In genomic region chr5:38809388-38810359, GRCh38 we compare ENCODE assay signal across 8 cellular contexts. TPM values are rescaled to one million over a fixed set of nuclear protein-coding genes. Genes with fewer than 3 reads are reported as not detected.
A peak's percentile ranks its signal among the peaks of the same experiment; 100 is the strongest.
DNase-seq lines count a peak whose midpoint lies in the region; ATAC-seq and TF ChIP-seq lines count a peak whose summit lies in the region.

No MANE protein-coding gene starts in this region.

- no peak overlapping the region for H3K4me3 Mint-ChIP-seq in activated CD4-positive, alpha-beta T cell treated with anti-CD3 and anti-CD28 coated beads, Interleukin-2, amount 10 ng/mL, durations not matched to agents 24 days and 14 days
- no peak overlapping the region for H3K4me3 Mint-ChIP-seq in endothelial cell (ENCODE audit: unreplicated experiment)
- no peak overlapping the region for H3K4me3 Mint-ChIP-seq in mesothelial cell of epicardium
- no peak overlapping the region for H3K4me3 Mint-ChIP-seq in stimulated activated effector memory CD8-positive, alpha-beta T cell treated with anti-CD3 and anti-CD28 coated beads, Interleukin-12 subunit alpha, Interleukin-12 subunit beta, amount 100 ng/mL, for 72 hours

- DNase-seq in GDM1 (lab: John Stamatoyannopoulos, UW) (peak; percentile 29), NCI-H446 treated with DMSO at 0.1 percent for 48 hours (lab: John Stamatoyannopoulos, UW) (peak; percentile 62), endothelial cell (ENCODE audit: low spot score) (peak; percentile 84), mesothelial cell of epicardium (ENCODE audit: low spot score in 2 of 2, unreplicated experiment in 2 of 2) (peak; percentile 75 to 86)
- DNase-seq in activated CD4-positive, alpha-beta T cell treated with anti-CD3 and anti-CD28 coated beads, Interleukin-2, amount 10 ng/mL, durations not matched to agents 24 days and 14 days: peak; percentile 86
- peak; percentile 30 to 70 for DNase-seq in stimulated activated effector memory CD8-positive, alpha-beta T cell treated with anti-CD3 and anti-CD28 coated beads, Interleukin-12 subunit alpha, Interleukin-12 subunit beta, amount 100 ng/mL, for 72 hours (ENCODE audit: low spot score in 2 of 2)

- intact Hi-C loops in activated CD4-positive, alpha-beta T cell treated with anti-CD3 and anti-CD28 coated beads, Interleukin-2, amount 10 ng/mL, durations not matched to agents 24 days and 14 days (cut with micrococcal nuclease): loop anchor here (1.0 to 5.0 kb wide), 4 partner anchors 252 to 427 kb away; partner anchors contain the start of gene LIFR

- H3K9me3 Mint-ChIP-seq in activated CD4-positive, alpha-beta T cell treated with anti-CD3 and anti-CD28 coated beads, Interleukin-2, amount 10 ng/mL, durations not matched to agents 24 days and 14 days: no peaks in the 10 kb centered on the region
- H3K9me3 Mint-ChIP-seq in endothelial cell (ENCODE audit: unreplicated experiment): no peaks in the 10 kb centered on the region
- no peaks in the 10 kb centered on the region for H3K9me3 Mint-ChIP-seq in mesothelial cell of epicardium
- H3K9me3 Mint-ChIP-seq in stimulated activated effector memory CD8-positive, alpha-beta T cell treated with anti-CD3 and anti-CD28 coated beads, Interleukin-12 subunit alpha, Interleukin-12 subunit beta, amount 100 ng/mL, for 72 hours: no peaks in the 10 kb centered on the region

- H3K27ac Mint-ChIP-seq in activated CD4-positive, alpha-beta T cell treated with anti-CD3 and anti-CD28 coated beads, Interleukin-2, amount 10 ng/mL, durations not matched to agents 24 days and 14 days: no peak overlapping the region
- H3K27ac Mint-ChIP-seq in endothelial cell (ENCODE audit: unreplicated experiment) (no peak overlapping the region), mesothelial cell of epicardium (peak overlapping the region; percentile 55)
- H3K27ac Mint-ChIP-seq in stimulated activated effector memory CD8-positive, alpha-beta T cell treated with anti-CD3 and anti-CD28 coated beads, Interleukin-12 subunit alpha, Interleukin-12 subunit beta, amount 100 ng/mL, for 72 hours: no peak overlapping the region

- H3K27me3 Mint-ChIP-seq in activated CD4-positive, alpha-beta T cell treated with anti-CD3 and anti-CD28 coated beads, Interleukin-2, amount 10 ng/mL, durations not matched to agents 24 days and 14 days: peaks cover 12% of the 10 kb centered on the region
- H3K27me3 Mint-ChIP-seq in endothelial cell (ENCODE audit: unreplicated experiment) (no peaks in the 10 kb centered on the region), mesothelial cell of epicardium (ENCODE audit: low read depth) (no peaks in the 10 kb centered on the region)

- no peaks in the 10 kb centered on the region for H3K36me3 Mint-ChIP-seq in activated CD4-positive, alpha-beta T cell treated with anti-CD3 and anti-CD28 coated beads, Interleukin-2, amount 10 ng/mL, durations not matched to agents 24 days and 14 days (ENCODE audit: low read depth)
- H3K36me3 Mint-ChIP-seq in endothelial cell (ENCODE audit: low read depth, unreplicated experiment): no peaks in the 10 kb centered on the region
- H3K36me3 Mint-ChIP-seq in mesothelial cell of epicardium: no peaks in the 10 kb centered on the region
- no peaks in the 10 kb centered on the region for H3K36me3 Mint-ChIP-seq in stimulated activated effector memory CD8-positive, alpha-beta T cell treated with anti-CD3 and anti-CD28 coated beads, Interleukin-12 subunit alpha, Interleukin-12 subunit beta, amount 100 ng/mL, for 72 hours

- ATAC-seq in HG03175 (IDR thresholded peaks at IDR 0.05; ENCODE audit: unreplicated experiment) (peak; percentile 81), HG03469 (IDR thresholded peaks at IDR 0.05; ENCODE audit: unreplicated experiment) (no peak)
- peak; percentile 66 for ATAC-seq in stimulated activated effector memory CD8-positive, alpha-beta T cell treated with anti-CD3 and anti-CD28 coated beads, Interleukin-12 subunit alpha, Interleukin-12 subunit beta, amount 100 ng/mL, for 72 hours

- H3K4me1 Mint-ChIP-seq in activated CD4-positive, alpha-beta T cell treated with anti-CD3 and anti-CD28 coated beads, Interleukin-2, amount 10 ng/mL, durations not matched to agents 24 days and 14 days: peaks cover 18% of the 10 kb centered on the region
- peaks cover 6% of the 10 kb centered on the region for H3K4me1 Mint-ChIP-seq in endothelial cell (ENCODE audit: unreplicated experiment)
- peaks cover 20% of the 10 kb centered on the region for H3K4me1 Mint-ChIP-seq in mesothelial cell of epicardium
- peaks cover 18% of the 10 kb centered on the region for H3K4me1 Mint-ChIP-seq in stimulated activated effector memory CD8-positive, alpha-beta T cell treated with anti-CD3 and anti-CD28 coated beads, Interleukin-12 subunit alpha, Interleukin-12 subunit beta, amount 100 ng/mL, for 72 hours

- TF ChIP-seq CTCF in endothelial cell (IDR thresholded peaks at IDR 0.05; ENCODE audit: unreplicated experiment) (peak; percentile 78), mesothelial cell of epicardium (IDR thresholded peaks at IDR 0.05; ENCODE audit: unreplicated experiment) (peak; percentile 85)

RNA-seq across cellular contexts. Expression of gene OSMR, which starts 36.1 kb away (rescaled TPM):
- not detected in 2 replicates for total RNA-seq in activated CD4-positive, alpha-beta T cell treated with anti-CD3 and anti-CD28 coated beads, Interleukin-2, amount 10 ng/mL, durations not matched to agents 24 days and 14 days
- total RNA-seq in endothelial cell (ENCODE audit: unreplicated experiment) (17.4 TPM), mesothelial cell of epicardium (5.0 to 5.9 TPM (median 5.1 TPM) in 3 replicates)

Comparison
In these comparisons a context has a peak if more than half of its experiments do, and no peak if none do; other contexts are left out.
1. DNase-seq: peak in every context shown above with its lines; median percentile 86 in activated CD4-positive, alpha-beta T cell treated with anti-CD3 and anti-CD28 coated beads, Interleukin-2, amount 10 ng/mL, durations not matched to agents 24 days and 14 days; 84 in endothelial cell; 80 in mesothelial cell of epicardium; 62 in NCI-H446 treated with DMSO at 0.1 percent for 48 hours; 50 in stimulated activated effector memory CD8-positive, alpha-beta T cell treated with anti-CD3 and anti-CD28 coated beads, Interleukin-12 subunit alpha, Interleukin-12 subunit beta, amount 100 ng/mL, for 72 hours; 29 in GDM1.